Comparison of ENCODE assay signal across 17 cellular contexts in genomic region chr1:205066221-205066818, GRCh38. TPM values are rescaled to one million over a fixed set of nuclear protein-coding genes. Genes with fewer than 3 reads are reported as not detected.
DNase-seq lines count a peak whose midpoint lies in the region; ATAC-seq and TF ChIP-seq lines count a peak whose summit lies in the region.
"Had no signal": no experiment of that assay in that cellular context is flagged by ENCODE, and none has a peak within 500 bp of the region (broad histone marks: within the 10 kb centered on the region; RNA-seq: fewer than 3 reads in every experiment).

No MANE protein-coding gene starts in this region.

- no peaks in the 10 kb centered on the region for H3K27me3 ChIP-seq in GM23338 (ENCODE audit: insufficient read depth)
- H3K27me3 ChIP-seq in dorsolateral prefrontal cortex: no peaks in the 10 kb centered on the region

- H3K36me3 Mint-ChIP-seq in GM23338 (ENCODE audit: low read depth): no peaks in the 10 kb centered on the region
- H3K36me3 Mint-ChIP-seq in T-helper 2 cell treated with Interferon-gamma antibody and Interleukin-4, amounts not matched to agents 5 μg/mL and 100 μg/mL, for 36 hours (ENCODE audit: low read depth): no peaks in the 10 kb centered on the region
- H3K36me3 Mint-ChIP-seq in activated naive CD4-positive, alpha-beta T cell treated with anti-CD3 and anti-CD28 coated beads, Interleukin-2, amount 10 ng/mL, durations not matched to agents 7 days and 5 days: no peaks in the 10 kb centered on the region
- H3K36me3 Mint-ChIP-seq: CD8-positive, alpha-beta T cell had no signal

- H3K4me3 ChIP-seq in GM23338 (no peak overlapping the region), dorsolateral prefrontal cortex (no peak overlapping the region), retinal pigment epithelial cell (ENCODE audit: low read length) (no peak overlapping the region)

- ATAC-seq in GM23338: peak; percentile 17
- ATAC-seq: CD8-positive, alpha-beta T cell; left ventricle myocardium superior had no signal

- no peaks in the 10 kb centered on the region for H3F3A ChIP-seq in GM23338 (replicated peaks; ENCODE audit: low read depth)

- no peaks in the 10 kb centered on the region for H3K4me1 ChIP-seq in GM23338 (ENCODE audit: insufficient read depth)

- no peaks in the 10 kb centered on the region for H3K9me2 ChIP-seq in GM23338 (ENCODE audit: insufficient read depth)

- no peaks in the 10 kb centered on the region; the same call in 2 of the 3 replicates for H3K9me3 Mint-ChIP-seq in GM23338
- H3K9me3 Mint-ChIP-seq in T-helper 2 cell treated with Interferon-gamma antibody and Interleukin-4, amounts not matched to agents 5 μg/mL and 100 μg/mL, for 36 hours: no peaks in the 10 kb centered on the region
- no peaks in the 10 kb centered on the region for H3K9me3 Mint-ChIP-seq in activated naive CD4-positive, alpha-beta T cell treated with anti-CD3 and anti-CD28 coated beads, Interleukin-2, amount 10 ng/mL, durations not matched to agents 7 days and 5 days
- H3K9me3 Mint-ChIP-seq: activated B cell treated with CpG ODN at 0.5 μM for 24 hours; CD8-positive, alpha-beta T cell; neural crest cell had no signal

- TF ChIP-seq CTCF in GM23338 (conservative IDR thresholded peaks at IDR 0.05; ENCODE audit: low read depth in 2 of 2) (peak in 1 of 2 experiments; percentile 24; a peak in 1 of 4 replicates), dorsolateral prefrontal cortex (IDR thresholded peaks at IDR 0.05 in 54 of 56, conservative IDR thresholded peaks at IDR 0.05 in 2 of 56; ENCODE audit: low read depth in 1 of 56, partially characterized antibody in 56 of 56) (peak in 7 of 56 donors; percentile 4 to 33 (median 25)), retinal pigment epithelial cell (conservative IDR thresholded peaks at IDR 0.05; ENCODE audit: low read depth, low read length) (peak; percentile 41)

- no peak for DNase-seq in GM23338 (ENCODE audit: low spot score)
- DNase-seq in NCI-H460 (ENCODE audit: extremely low read depth, low read depth): peak; percentile 9
- peak in 4 of 10 donors; percentile 10 to 42 (median 24) for DNase-seq in dorsolateral prefrontal cortex
- DNase-seq in retinal pigment epithelial cell (ENCODE audit: low read depth): no peak
- DNase-seq in T-helper 2 cell treated with Interferon-gamma antibody and Interleukin-4, amounts not matched to agents 5 μg/mL and 100 μg/mL, for 36 hours (ENCODE audit: low spot score): no peak
- no peak for DNase-seq in activated naive CD4-positive, alpha-beta T cell treated with anti-CD3 and anti-CD28 coated beads, Interleukin-2, amount 10 ng/mL, durations not matched to agents 7 days and 5 days
- DNase-seq in NOMO-1 treated with dmso at 0.1 percent for 144 hours (lab: John Stamatoyannopoulos, UW; ENCODE audit: unreplicated experiment): no peak
- DNase-seq: activated B cell treated with CpG ODN at 0.5 μM for 24 hours; CD8-positive, alpha-beta T cell; effector CD4-positive, alpha-beta T cell; left ventricle myocardium superior; NCI-H1417 treated with DMSO at 0.1 percent for 48 hours; NCI-H526 treated with DMSO at 0.1 percent for 48 hours; SHP77 treated with DMSO at 0.1 percent for 48 hours had no signal

- H2AFZ ChIP-seq in GM23338: no peak overlapping the region

- no peaks in the 10 kb centered on the region for H3K36me3 ChIP-seq in GM23338 (ENCODE audit: insufficient read depth)

- no peak overlapping the region for H3K4me2 ChIP-seq in GM23338

- CTCF ChIA-PET in activated naive CD4-positive, alpha-beta T cell treated with anti-CD3 and anti-CD28 coated beads, Interleukin-2, amount 10 ng/mL, durations not matched to agents 7 days and 5 days (lab: Charles Lee): interaction anchor here (0.7 to 1.3 kb wide), 2 partner anchors 23 to 101 kb away, joined by 3 read pairs; no protein-coding TSS in a partner anchor

- H3K27me3 Mint-ChIP-seq in GM23338 (ENCODE audit: insufficient read depth, low read depth, poor library complexity): peaks cover 10% of the 10 kb centered on the region
- no peaks in the 10 kb centered on the region for H3K27me3 Mint-ChIP-seq in T-helper 2 cell treated with Interferon-gamma antibody and Interleukin-4, amounts not matched to agents 5 μg/mL and 100 μg/mL, for 36 hours (ENCODE audit: low read depth)
- H3K27me3 Mint-ChIP-seq in activated naive CD4-positive, alpha-beta T cell treated with anti-CD3 and anti-CD28 coated beads, Interleukin-2, amount 10 ng/mL, durations not matched to agents 7 days and 5 days: peaks cover 12% of the 10 kb centered on the region
- H3K27me3 Mint-ChIP-seq: activated B cell treated with CpG ODN at 0.5 μM for 24 hours had no signal

- no peaks in the 10 kb centered on the region for H3K79me2 ChIP-seq in GM23338 (replicated peaks; ENCODE audit: insufficient read depth)

- peaks cover 12% of the 10 kb centered on the region for H3K4me1 Mint-ChIP-seq in GM23338
- H3K4me1 Mint-ChIP-seq in T-helper 2 cell treated with Interferon-gamma antibody and Interleukin-4, amounts not matched to agents 5 μg/mL and 100 μg/mL, for 36 hours (ENCODE audit: low read depth): no peaks in the 10 kb centered on the region
- H3K4me1 Mint-ChIP-seq in activated naive CD4-positive, alpha-beta T cell treated with anti-CD3 and anti-CD28 coated beads, Interleukin-2, amount 10 ng/mL, durations not matched to agents 7 days and 5 days: no peaks in the 10 kb centered on the region
- H3K4me1 Mint-ChIP-seq: activated B cell treated with CpG ODN at 0.5 μM for 24 hours had no signal

- intact Hi-C loops in dorsolateral prefrontal cortex (cut with DNase I): no loop called here

- no peak overlapping the region for H3K27ac Mint-ChIP-seq in GM23338
- no peak overlapping the region for H3K27ac Mint-ChIP-seq in T-helper 2 cell treated with Interferon-gamma antibody and Interleukin-4, amounts not matched to agents 5 μg/mL and 100 μg/mL, for 36 hours
- no peak overlapping the region for H3K27ac Mint-ChIP-seq in activated naive CD4-positive, alpha-beta T cell treated with anti-CD3 and anti-CD28 coated beads, Interleukin-2, amount 10 ng/mL, durations not matched to agents 7 days and 5 days
- H3K27ac Mint-ChIP-seq: activated B cell treated with CpG ODN at 0.5 μM for 24 hours; CD8-positive, alpha-beta T cell had no signal

- no peaks in the 10 kb centered on the region for H4K20me1 ChIP-seq in GM23338 (replicated peaks; ENCODE audit: insufficient read depth)

- no peak overlapping the region for H3K4me3 Mint-ChIP-seq in GM23338
- H3K4me3 Mint-ChIP-seq in T-helper 2 cell treated with Interferon-gamma antibody and Interleukin-4, amounts not matched to agents 5 μg/mL and 100 μg/mL, for 36 hours: no peak overlapping the region
- no peak overlapping the region for H3K4me3 Mint-ChIP-seq in activated naive CD4-positive, alpha-beta T cell treated with anti-CD3 and anti-CD28 coated beads, Interleukin-2, amount 10 ng/mL, durations not matched to agents 7 days and 5 days
- H3K4me3 Mint-ChIP-seq: activated B cell treated with CpG ODN at 0.5 μM for 24 hours; CD8-positive, alpha-beta T cell; neural crest cell had no signal

- H3K27ac ChIP-seq in GM23338 (ENCODE audit: low read depth): no peak overlapping the region
- peak overlapping the region in 37 of 59 donors; percentile 6 to 66 (median 37) for H3K27ac ChIP-seq in dorsolateral prefrontal cortex

TF ChIP-seq in GM23338, 12 proteins besides CTCF, POLR2A, EP300 and RAD21 (continues in another document):
- no peak for TF ChIP-seq EZH2phosphoT487 (IDR thresholded peaks at IDR 0.05; ENCODE audit: unreplicated experiment)
- TF ChIP-seq EZH2 (IDR thresholded peaks at IDR 0.05; ENCODE audit: low read depth, unreplicated experiment): no peak
- TF ChIP-seq JUNB (IDR thresholded peaks at IDR 0.05; ENCODE audit: unreplicated experiment): no peak
- no peak for TF ChIP-seq ZNF331 (CRISPR knock-in tag; IDR thresholded peaks at IDR 0.05; ENCODE audit: low read depth)
- no peak for TF ChIP-seq STAT1 (IDR thresholded peaks at IDR 0.05; ENCODE audit: unreplicated experiment)
- no peak for TF ChIP-seq POLR2AphosphoS5 (IDR thresholded peaks at IDR 0.05; ENCODE audit: low read depth)
- TF ChIP-seq NANOG (IDR thresholded peaks at IDR 0.05; ENCODE audit: borderline replicate concordance): no peak
- no peak for TF ChIP-seq ZNF114 (CRISPR knock-in tag; IDR thresholded peaks at IDR 0.05)

RNA-seq across cellular contexts. Expression of gene TMEM81, which starts 17.9 kb away (rescaled TPM):
- total RNA-seq in GM23338 (2014; rRNA removed; shearing (Covaris generic)): 2.7 and 3.6 TPM in 2 replicates
- 4.5 and 5.5 TPM in 2 replicates for polyA plus RNA-seq in GM23338 (2016; fragmentation: Nextera tagmentation; extraction: Ambion mirVana)
- total RNA-seq in NCI-H460 (2014; rRNA removed; shearing (Covaris generic)): 4.5 and 6.0 TPM in 2 replicates
- 3.9 and 5.0 TPM in 2 replicates for polyA plus RNA-seq in NCI-H460 (2014; cell fraction: nucleus; rRNA removed)
- 10 to 100 TPM in 39 of 120 experiments, 1 to 10 TPM in 81; 4.7 to 14.8 (median 8.4) TPM for total RNA-seq in dorsolateral prefrontal cortex

RNA-seq across cellular contexts. Expression of gene CNTN2, which starts 23.3 kb away (rescaled TPM):
- 2.2 TPM in 2 replicates for total RNA-seq in GM23338 (2014; rRNA removed; shearing (Covaris generic))
- 0.75 and 1.3 TPM in 2 replicates for polyA plus RNA-seq in GM23338 (2016; fragmentation: Nextera tagmentation; extraction: Ambion mirVana)
- total RNA-seq in NCI-H460 (2014; rRNA removed; shearing (Covaris generic)): 0.20 TPM in 1 of 2 replicates, not detected in the other
- polyA plus RNA-seq in NCI-H460 (2014; cell fraction: nucleus; rRNA removed): not detected in 2 replicates
- 1,000 to 10,000 TPM in 1 of 120 experiments, 100 to 1,000 TPM in 115, 10 to 100 TPM in 4; 87.4 to 1,120 (median 263) TPM for total RNA-seq in dorsolateral prefrontal cortex
- total RNA-seq: activated B cell treated with CpG ODN at 0.5 μM for 24 hours; CD8-positive, alpha-beta T cell; glomerular endothelial cell; HT-29 had no signal

RNA-seq across cellular contexts. Expression of gene RBBP5, which starts 55.5 kb away (rescaled TPM):
- total RNA-seq in GM23338 (2014; rRNA removed; shearing (Covaris generic)): 19.5 and 26.5 TPM in 2 replicates
- 12.1 and 14.1 TPM in 2 replicates for polyA plus RNA-seq in GM23338 (2016; fragmentation: Nextera tagmentation; extraction: Ambion mirVana)
- total RNA-seq in NCI-H460 (2014; rRNA removed; shearing (Covaris generic)): 24.7 and 29.5 TPM in 2 replicates
- polyA plus RNA-seq in NCI-H460 (2014; cell fraction: nucleus; rRNA removed): 10.4 and 35.3 TPM in 2 replicates
- 10 to 100 TPM; 14.3 to 46.6 (median 24.8) TPM for total RNA-seq in dorsolateral prefrontal cortex

Comparison
In these comparisons a context has a peak if more than half of its experiments do, and no peak if none do; other contexts are left out.
1. RNA of gene CNTN2, which starts 23.3 kb away (total RNA-seq): 87.4 to 1,120 TPM in dorsolateral prefrontal cortex; 2.2 TPM in GM23338 and 0.20 TPM in NCI-H460; every median in the first group is over 10 times any median in the second.